7 cellular contexts compared by ENCODE assay signal in the genomic region with DNA sequence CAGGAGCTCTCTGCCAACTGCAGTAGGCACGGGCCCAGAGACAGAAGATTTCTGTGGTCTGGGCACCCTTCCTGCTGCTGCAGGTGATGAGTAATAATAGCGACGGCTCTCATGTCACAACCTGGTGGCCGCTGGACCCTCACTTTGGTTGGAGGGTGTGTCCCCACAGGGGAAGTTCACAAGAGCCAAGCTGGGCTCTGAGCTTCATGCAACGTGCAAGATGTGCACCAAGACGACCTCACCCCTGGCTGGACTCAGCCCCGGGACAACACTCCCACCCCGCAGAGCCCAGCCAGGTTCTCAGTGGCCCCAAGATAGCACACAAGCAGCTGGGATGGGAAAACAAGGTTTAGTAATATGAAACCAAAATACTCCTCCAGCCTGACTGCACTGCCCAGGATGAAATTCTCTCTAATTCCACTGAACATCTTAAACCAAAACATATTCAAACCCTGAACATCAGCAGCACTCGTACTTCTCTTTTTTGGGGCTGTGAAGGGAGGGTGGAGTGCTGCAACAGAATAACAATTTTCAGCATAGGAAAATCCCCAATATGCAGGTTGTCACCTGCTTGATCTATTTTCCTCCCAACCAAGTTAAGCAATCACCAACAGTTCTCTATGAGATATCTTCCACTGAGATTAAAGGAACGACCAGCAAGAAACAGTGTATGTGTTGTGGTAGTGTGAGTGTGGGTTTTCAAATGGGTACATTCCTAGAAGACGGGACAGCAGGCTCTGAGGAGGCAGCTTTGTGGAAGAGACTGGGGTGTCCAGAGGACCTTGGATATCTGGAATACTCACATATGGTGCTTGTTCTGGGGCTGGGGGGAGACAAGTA. TPM values are rescaled to one million over a fixed set of nuclear protein-coding genes. Genes with fewer than 3 reads are reported as not detected.
DNase-seq lines count a peak whose midpoint lies in the region; ATAC-seq and TF ChIP-seq lines count a peak whose summit lies in the region.

No MANE protein-coding gene starts in this region.

- 16 to 35% (median 23%) methylated on average over 11 of the region's 11 CpGs for WGBS in psoas muscle, 3 donors

- H3K4me3 Mint-ChIP-seq in activated CD4-positive, alpha-beta T cell treated with anti-CD3 and anti-CD28 coated beads, Interleukin-2, amount 10 ng/mL, durations not matched to agents 24 days and 14 days = peak overlapping the region; percentile 56
- no peak overlapping the region for H3K4me3 Mint-ChIP-seq in GM23338

- H3K27ac ChIP-seq in psoas muscle = peak overlapping the region; percentile 91
- H3K27ac ChIP-seq in GM23338 (ENCODE audit: low read depth) = no peak overlapping the region

- intact Hi-C loops in activated CD4-positive, alpha-beta T cell treated with anti-CD3 and anti-CD28 coated beads, Interleukin-2, amount 10 ng/mL, durations not matched to agents 24 days and 14 days (cut with micrococcal nuclease) = loop anchor here (5.0 kb wide), 1 partner anchor 36 kb away; no protein-coding TSS in a partner anchor
- intact Hi-C loops in psoas muscle (cut with DNase I) = no loop called here

- H3K36me3 ChIP-seq in psoas muscle (ENCODE audit: insufficient read depth in 1 of 2, low read depth in 1 of 2) (no peaks in the 10 kb centered on the region), GM23338 (ENCODE audit: insufficient read depth) (no peaks in the 10 kb centered on the region)

- H3K4me2 ChIP-seq in GM23338 = no peak overlapping the region

- peaks cover 66% of the 10 kb centered on the region for H3K36me3 Mint-ChIP-seq in activated CD4-positive, alpha-beta T cell treated with anti-CD3 and anti-CD28 coated beads, Interleukin-2, amount 10 ng/mL, durations not matched to agents 24 days and 14 days (ENCODE audit: low read depth)
- no peaks in the 10 kb centered on the region for H3K36me3 Mint-ChIP-seq in GM23338 (ENCODE audit: low read depth)

- H3K27ac Mint-ChIP-seq in activated CD4-positive, alpha-beta T cell treated with anti-CD3 and anti-CD28 coated beads, Interleukin-2, amount 10 ng/mL, durations not matched to agents 24 days and 14 days = peak overlapping the region; percentile 83
- H3K27ac Mint-ChIP-seq in GM23338 = no peak overlapping the region

- H3F3A ChIP-seq in GM23338 (replicated peaks; ENCODE audit: low read depth) = no peaks in the 10 kb centered on the region

- TF ChIP-seq CTCF in psoas muscle (IDR thresholded peaks at IDR 0.05) (no peak), GM23338 (conservative IDR thresholded peaks at IDR 0.05; ENCODE audit: low read depth in 2 of 2) (no peak)

- no peaks in the 10 kb centered on the region for H3K27me3 ChIP-seq in psoas muscle (ENCODE audit: insufficient read depth in 3 of 3, low read length in 2 of 3)
- H3K27me3 ChIP-seq in GM23338 (ENCODE audit: insufficient read depth) = no peaks in the 10 kb centered on the region

- H3K4me1 ChIP-seq in psoas muscle (peaks cover 61% of the 10 kb centered on the region), GM23338 (ENCODE audit: insufficient read depth) (peaks cover 7% of the 10 kb centered on the region)

- peaks cover 10% of the 10 kb centered on the region for H3K9me2 ChIP-seq in GM23338 (ENCODE audit: insufficient read depth)

- no peak for DNase-seq in activated CD4-positive, alpha-beta T cell treated with anti-CD3 and anti-CD28 coated beads, Interleukin-2, amount 10 ng/mL, durations not matched to agents 24 days and 14 days
- DNase-seq in psoas muscle (peak; percentile 31 to 70), medulla oblongata (ENCODE audit: extremely low spot score) (no peak), GM23338 (ENCODE audit: low spot score) (no peak), dedifferentiated amniotic fluid mesenchymal stem cell (ENCODE audit: extremely low spot score) (no peak)

- no peaks in the 10 kb centered on the region for H3K79me2 ChIP-seq in GM23338 (replicated peaks; ENCODE audit: insufficient read depth)

- H3K9me3 Mint-ChIP-seq in activated CD4-positive, alpha-beta T cell treated with anti-CD3 and anti-CD28 coated beads, Interleukin-2, amount 10 ng/mL, durations not matched to agents 24 days and 14 days = no peaks in the 10 kb centered on the region
- H3K9me3 Mint-ChIP-seq in GM23338 = no peaks in the 10 kb centered on the region

- H3K4me1 Mint-ChIP-seq in activated CD4-positive, alpha-beta T cell treated with anti-CD3 and anti-CD28 coated beads, Interleukin-2, amount 10 ng/mL, durations not matched to agents 24 days and 14 days = peaks cover 62% of the 10 kb centered on the region
- peaks cover 22% of the 10 kb centered on the region for H3K4me1 Mint-ChIP-seq in GM23338

- H3K4me3 ChIP-seq in psoas muscle = peak overlapping the region; percentile 56
- H3K4me3 ChIP-seq in GM23338 = no peak overlapping the region

- ATAC-seq in GM19025 (IDR thresholded peaks at IDR 0.05; ENCODE audit: low read depth, unreplicated experiment) (peak; percentile 51), HG02763 (IDR thresholded peaks at IDR 0.05; ENCODE audit: unreplicated experiment) (peak; percentile 52), psoas muscle (peak; percentile 84 to 90 (median 88)), GM23338 (no peak)

- no peaks in the 10 kb centered on the region for H4K20me1 ChIP-seq in GM23338 (replicated peaks; ENCODE audit: insufficient read depth)

- no peaks in the 10 kb centered on the region for H3K27me3 Mint-ChIP-seq in activated CD4-positive, alpha-beta T cell treated with anti-CD3 and anti-CD28 coated beads, Interleukin-2, amount 10 ng/mL, durations not matched to agents 24 days and 14 days
- peaks cover under 1% of the 10 kb centered on the region for H3K27me3 Mint-ChIP-seq in GM23338 (ENCODE audit: insufficient read depth, low read depth, poor library complexity)

- no peak overlapping the region for H2AFZ ChIP-seq in GM23338

- no peaks in the 10 kb centered on the region for H3K9me3 ChIP-seq in psoas muscle

TF ChIP-seq in GM23338, 12 proteins besides CTCF, POLR2A, EP300 and RAD21:
- TF ChIP-seq, protein P1, sequence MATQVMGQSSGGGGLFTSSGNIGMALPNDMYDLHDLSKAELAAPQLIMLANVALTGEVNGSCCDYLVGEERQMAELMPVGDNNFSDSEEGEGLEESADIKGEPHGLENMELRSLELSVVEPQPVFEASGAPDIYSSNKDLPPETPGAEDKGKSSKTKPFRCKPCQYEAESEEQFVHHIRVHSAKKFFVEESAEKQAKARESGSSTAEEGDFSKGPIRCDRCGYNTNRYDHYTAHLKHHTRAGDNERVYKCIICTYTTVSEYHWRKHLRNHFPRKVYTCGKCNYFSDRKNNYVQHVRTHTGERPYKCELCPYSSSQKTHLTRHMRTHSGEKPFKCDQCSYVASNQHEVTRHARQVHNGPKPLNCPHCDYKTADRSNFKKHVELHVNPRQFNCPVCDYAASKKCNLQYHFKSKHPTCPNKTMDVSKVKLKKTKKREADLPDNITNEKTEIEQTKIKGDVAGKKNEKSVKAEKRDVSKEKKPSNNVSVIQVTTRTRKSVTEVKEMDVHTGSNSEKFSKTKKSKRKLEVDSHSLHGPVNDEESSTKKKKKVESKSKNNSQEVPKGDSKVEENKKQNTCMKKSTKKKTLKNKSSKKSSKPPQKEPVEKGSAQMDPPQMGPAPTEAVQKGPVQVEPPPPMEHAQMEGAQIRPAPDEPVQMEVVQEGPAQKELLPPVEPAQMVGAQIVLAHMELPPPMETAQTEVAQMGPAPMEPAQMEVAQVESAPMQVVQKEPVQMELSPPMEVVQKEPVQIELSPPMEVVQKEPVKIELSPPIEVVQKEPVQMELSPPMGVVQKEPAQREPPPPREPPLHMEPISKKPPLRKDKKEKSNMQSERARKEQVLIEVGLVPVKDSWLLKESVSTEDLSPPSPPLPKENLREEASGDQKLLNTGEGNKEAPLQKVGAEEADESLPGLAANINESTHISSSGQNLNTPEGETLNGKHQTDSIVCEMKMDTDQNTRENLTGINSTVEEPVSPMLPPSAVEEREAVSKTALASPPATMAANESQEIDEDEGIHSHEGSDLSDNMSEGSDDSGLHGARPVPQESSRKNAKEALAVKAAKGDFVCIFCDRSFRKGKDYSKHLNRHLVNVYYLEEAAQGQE (IDR thresholded peaks at IDR 0.05; ENCODE audit: unreplicated experiment) = no peak
- TF ChIP-seq STAT1 (IDR thresholded peaks at IDR 0.05; ENCODE audit: unreplicated experiment) = no peak
- TF ChIP-seq JUNB (IDR thresholded peaks at IDR 0.05; ENCODE audit: unreplicated experiment) = no peak

RNA-seq across cellular contexts. Expression of gene BCL2, which starts 26.5 kb away (rescaled TPM):
- 80.5 and 81.3 TPM in 2 replicates for total RNA-seq in activated CD4-positive, alpha-beta T cell treated with anti-CD3 and anti-CD28 coated beads, Interleukin-2, amount 10 ng/mL, durations not matched to agents 24 days and 14 days
- total RNA-seq in psoas muscle = 10 to 100 TPM in 2 of 4 donors, 1 to 10 TPM in 2; 8.9 to 27.0 (median 14.5) TPM
- polyA plus RNA-seq in psoas muscle (1 to 10 TPM; 1.1 to 8.3 (median 4.1) TPM), GM23338 (2016; fragmentation: Nextera tagmentation; extraction: Ambion mirVana) (1.1 and 1.2 TPM in 2 replicates)
- 4.0 and 7.3 TPM in 2 replicates for total RNA-seq in GM23338 (2014; rRNA removed; shearing (Covaris generic))

Comparison
In these comparisons a context has a peak if more than half of its experiments do, and no peak if none do; other contexts are left out.
1. DNase-seq: peak in psoas muscle (2 of 2); none in activated CD4-positive, alpha-beta T cell treated with anti-CD3 and anti-CD28 coated beads, Interleukin-2, amount 10 ng/mL, durations not matched to agents 24 days and 14 days (single experiment), medulla oblongata (single experiment), GM23338 (single experiment) and dedifferentiated amniotic fluid mesenchymal stem cell (single experiment).